ENCODE assay signal across 1 cellular context in genomic region chr12:57842342-57843294, GRCh38.
TF ChIP-seq lines count a peak whose summit lies in the region.

No MANE protein-coding gene starts in this region.

TF ChIP-seq in SK-N-SH treated with all-trans-retinoic acid at 6 μM for 48 hours, 23 proteins besides CTCF, POLR2A, EP300 and RAD21 (continued from another document):
- TF ChIP-seq CSRNP3 (CRISPR knock-in tag; IDR thresholded peaks at IDR 0.05) (no peak), PPARA (CRISPR knock-in tag; IDR thresholded peaks at IDR 0.05; ENCODE audit: borderline replicate concordance) (no peak), SNAI2 (CRISPR knock-in tag; IDR thresholded peaks at IDR 0.05) (no peak), ZNF565 (CRISPR knock-in tag; conservative IDR thresholded peaks at IDR 0.05; ENCODE audit: low read depth) (no peak)
